ENCODE assay signal across 8 cellular contexts in genomic region chr20:52103469-52103910, GRCh38.
DNase-seq lines count a peak whose midpoint lies in the region; ATAC-seq, FAIRE-seq and TF ChIP-seq lines count a peak whose summit lies in the region.

No MANE protein-coding gene starts in this region.

- H3K9me3 Mint-ChIP-seq in activated T-cell treated with anti-CD3 and anti-CD28 coated beads, Interleukin-2, amount 50 U/mL, for 72 hours = no peaks in the 10 kb centered on the region

- H3K36me3 ChIP-seq in iPS-18a (ENCODE audit: control insufficient read depth, low read depth, low read length) (no peaks in the 10 kb centered on the region), BE2C (no peaks in the 10 kb centered on the region)

- H3K36me3 Mint-ChIP-seq in activated T-cell treated with anti-CD3 and anti-CD28 coated beads, Interleukin-2, amount 50 U/mL, for 72 hours (ENCODE audit: insufficient read depth in 2 of 2) = no peaks in the 10 kb centered on the region

- peaks cover 30% of the 10 kb centered on the region for H3K27me3 Mint-ChIP-seq in activated T-cell treated with anti-CD3 and anti-CD28 coated beads, Interleukin-2, amount 50 U/mL, for 72 hours (ENCODE audit: low read depth)

- ATAC-seq in activated T-cell treated with anti-CD3 and anti-CD28 coated beads, Interleukin-2, amount 50 U/mL, for 72 hours (replicated peaks in 1 of 2) = peak in 1 of 2 donors; percentile 11
- ATAC-seq in GM18868 (IDR thresholded peaks at IDR 0.05; ENCODE audit: unreplicated experiment) = no peak

- H3K27me3 ChIP-seq in iPS-18a (ENCODE audit: control insufficient read depth, insufficient read depth, low read length) = peaks cover 60% of the 10 kb centered on the region
- H3K27me3 ChIP-seq in BE2C = peaks cover 34% of the 10 kb centered on the region

- H3K4me3 ChIP-seq in iPS-18a (ENCODE audit: low read length) (peak overlapping the region; percentile 84), BE2C (ENCODE audit: low read depth, low read length) (no peak overlapping the region)

- no peak overlapping the region for H3K27ac ChIP-seq in iPS-18a (ENCODE audit: low read length)

- peak overlapping the region; percentile 50 for H3K9ac ChIP-seq in iPS-18a (ENCODE audit: low read length)

- peak; percentile 20 to 36 for DNase-seq in stimulated activated CD4-positive, alpha-beta T cell treated with anti-CD3 and anti-CD28 coated beads, Interleukin-2, amount 100 ng/mL, for 24 hours
- DNase-seq in stimulated activated CD4-positive, alpha-beta T cell treated with anti-CD3 and anti-CD28 coated beads, Interleukin-1b, Interleukin-23, amount 100 ng/mL, for 48 hours = no peak
- peak in 1 of 2 donors; percentile 11 for DNase-seq in activated T-cell treated with anti-CD3 and anti-CD28 coated beads, Interleukin-2, amount 50 U/mL, for 72 hours
- peak; percentile 54 for DNase-seq in urothelium cell line (ENCODE audit: low spot score)
- no peak for DNase-seq in BE2C
- no peak for DNase-seq in Ammon's horn (ENCODE audit: low spot score)

- FAIRE-seq in urothelium cell line (lab: Jason Lieb, UNC) = peak; percentile 53

- H3K4me1 Mint-ChIP-seq in activated T-cell treated with anti-CD3 and anti-CD28 coated beads, Interleukin-2, amount 50 U/mL, for 72 hours (ENCODE audit: low read depth) = peaks cover 17% of the 10 kb centered on the region

- H3K4me1 ChIP-seq in iPS-18a (ENCODE audit: control insufficient read depth, low read depth, low read length) = peaks cover 15% of the 10 kb centered on the region
- H3K4me1 ChIP-seq in BE2C = no peaks in the 10 kb centered on the region

- H3K9me3 ChIP-seq in iPS-18a (ENCODE audit: control insufficient read depth, low read depth, low read length) (no peaks in the 10 kb centered on the region), BE2C (no peaks in the 10 kb centered on the region)

- H3K27ac Mint-ChIP-seq in activated T-cell treated with anti-CD3 and anti-CD28 coated beads, Interleukin-2, amount 50 U/mL, for 72 hours = no peak overlapping the region

- TF ChIP-seq CTCF in BE2C (IDR thresholded peaks at IDR 0.05; ENCODE audit: low read depth, low read length) = no peak

- peak overlapping the region; percentile 82 to 84 for H3K4me3 Mint-ChIP-seq in activated T-cell treated with anti-CD3 and anti-CD28 coated beads, Interleukin-2, amount 50 U/mL, for 72 hours

Comparison
In these comparisons a context has a peak if more than half of its experiments do, and no peak if none do; other contexts are left out.
1. DNase-seq: peak in stimulated activated CD4-positive, alpha-beta T cell treated with anti-CD3 and anti-CD28 coated beads, Interleukin-2, amount 100 ng/mL, for 24 hours (2 of 2) and urothelium cell line (single experiment); none in stimulated activated CD4-positive, alpha-beta T cell treated with anti-CD3 and anti-CD28 coated beads, Interleukin-1b, Interleukin-23, amount 100 ng/mL, for 48 hours (single experiment), BE2C (single experiment) and Ammon's horn (single experiment).